ENCODE assay signal across 11 cellular contexts in genomic region chr10:48605786-48606529, GRCh38. TPM values are rescaled to one million over a fixed set of nuclear protein-coding genes. Genes with fewer than 3 reads are reported as not detected.
A peak's percentile ranks its signal among the peaks of the same experiment; 100 is the strongest.
DNase-seq lines count a peak whose midpoint lies in the region; TF ChIP-seq lines count a peak whose summit lies in the region.
"Had no signal": no experiment of that assay in that cellular context is flagged by ENCODE, and none has a peak within 500 bp of the region (broad histone marks: within the 10 kb centered on the region; RNA-seq: fewer than 3 reads in every experiment).

No MANE protein-coding gene starts in this region.

- no peaks in the 10 kb centered on the region for H3K27me3 Mint-ChIP-seq in MCF 10A (ENCODE audit: insufficient read depth, unreplicated experiment)

- CTCF ChIA-PET in MCF 10A (lab: Yijun Ruan, JAX) = interaction anchor here (0.6 to 8.3 kb wide), 11 partner anchors 9 to 1210 kb away, joined by 3 to 87 read pairs (median 3); no protein-coding TSS in a partner anchor

- H3F3A ChIP-seq in SU-DHL-6 (ENCODE audit: insufficient read depth) = no peaks in the 10 kb centered on the region

- POLR2A ChIA-PET in MCF 10A (lab: Yijun Ruan, JAX) = interaction anchor here (0.5 to 1.0 kb wide), 2 partner anchors 16 to 598 kb away, joined by 3 to 4 read pairs; no protein-coding TSS in a partner anchor

- H3K9me3 Mint-ChIP-seq in MCF 10A (ENCODE audit: unreplicated experiment) = no peaks in the 10 kb centered on the region
- H3K9me3 Mint-ChIP-seq: naive thymus-derived CD8-positive, alpha-beta T cell had no signal

- H3K27ac ChIP-seq in breast epithelium (no peak overlapping the region), SU-DHL-6 (ENCODE audit: low read depth, low read length) (no peak overlapping the region), temporal lobe (ENCODE audit: low read depth, low read length) (peak overlapping the region; percentile 2), Peyer's patch (no peak overlapping the region)

- TF ChIP-seq POLR2A in breast epithelium (IDR thresholded peaks at IDR 0.05) = no peak
- TF ChIP-seq POLR2A in Peyer's patch (IDR thresholded peaks at IDR 0.05) = no peak

- H3K36me3 ChIP-seq in breast epithelium (no peaks in the 10 kb centered on the region), SU-DHL-6 (ENCODE audit: low read length) (no peaks in the 10 kb centered on the region), Peyer's patch (no peaks in the 10 kb centered on the region)
- H3K36me3 ChIP-seq: ascending aorta, upper lobe of left lung had no signal

- H3K4me1 ChIP-seq in breast epithelium (no peaks in the 10 kb centered on the region), Peyer's patch (peaks cover 0 to 9% (median 3%) of the 10 kb centered on the region in 4 donors)

- TF ChIP-seq CTCF in MCF 10A (IDR thresholded peaks at IDR 0.05; ENCODE audit: unreplicated experiment) = no peak
- no peak for TF ChIP-seq CTCF in breast epithelium (IDR thresholded peaks at IDR 0.05)
- TF ChIP-seq CTCF in SU-DHL-6 (IDR thresholded peaks at IDR 0.05; ENCODE audit: insufficient read depth, low read length, poor library complexity, severe bottlenecking) = no peak
- TF ChIP-seq CTCF in fibroblast of mammary gland (conservative IDR thresholded peaks at IDR 0.05; ENCODE audit: control insufficient read depth, insufficient read depth, low read depth, low read length) = no peak
- no peak for TF ChIP-seq CTCF in Peyer's patch (IDR thresholded peaks at IDR 0.05)

- H3K27me3 ChIP-seq in breast epithelium (peaks cover 0 to 7% of the 10 kb centered on the region in 2 donors), SU-DHL-6 (ENCODE audit: low read length) (no peaks in the 10 kb centered on the region), Peyer's patch (no peaks in the 10 kb centered on the region)
- H3K27me3 ChIP-seq: ascending aorta had no signal

- H2AFZ ChIP-seq in SU-DHL-6 (ENCODE audit: low read depth, low read length, severe bottlenecking) = no peak overlapping the region

- H3K9me2 ChIP-seq in SU-DHL-6 (replicated peaks; ENCODE audit: insufficient read depth, low read length) = no peaks in the 10 kb centered on the region

- H3K4me2 ChIP-seq in SU-DHL-6 (ENCODE audit: low read depth, low read length, poor library complexity, severe bottlenecking) = peak overlapping the region; percentile 59

- no peaks in the 10 kb centered on the region for H3K36me3 Mint-ChIP-seq in MCF 10A (ENCODE audit: insufficient read depth, unreplicated experiment)
- H3K36me3 Mint-ChIP-seq: naive thymus-derived CD8-positive, alpha-beta T cell had no signal

- H4K20me1 ChIP-seq in SU-DHL-6 (ENCODE audit: low read depth, low read length) = no peaks in the 10 kb centered on the region

- H3K9me3 ChIP-seq in breast epithelium (no peaks in the 10 kb centered on the region), SU-DHL-6 (ENCODE audit: insufficient read depth, low read length) (no peaks in the 10 kb centered on the region), Peyer's patch (no peaks in the 10 kb centered on the region)
- H3K9me3 ChIP-seq: ascending aorta, upper lobe of left lung had no signal

- no peak overlapping the region for H3K4me3 ChIP-seq in breast epithelium
- no peak overlapping the region for H3K4me3 ChIP-seq in SU-DHL-6 (ENCODE audit: insufficient read depth, low read length, poor library complexity, severe bottlenecking)
- H3K4me3 ChIP-seq in fibroblast of mammary gland (ENCODE audit: control insufficient read depth, low read depth, low read length) = peak overlapping the region; percentile 96
- H3K4me3 ChIP-seq in Peyer's patch = no peak overlapping the region

- H3K79me2 ChIP-seq in SU-DHL-6 (ENCODE audit: insufficient read depth, low read length) = 0 out of 2 replicates have a peak, but pooled peaks cover 5% of the 10 kb centered on the region

- DNase-seq in MCF 10A (ENCODE audit: unreplicated experiment) (no peak), breast epithelium (ENCODE audit: low spot score in 2 of 2) (no peak), fibroblast of mammary gland (ENCODE audit: low read depth) (peak; percentile 86), GM19238 (ENCODE audit: insufficient read length, low spot score) (no peak), Peyer's patch (no peak)
- DNase-seq in stimulated activated CD4-positive, alpha-beta T cell treated with anti-CD3 and anti-CD28 coated beads, Interleukin-15, amount 100 ng/mL, for 24 hours = no peak
- DNase-seq: naive thymus-derived CD8-positive, alpha-beta T cell had no signal

- intact Hi-C loops in MCF 10A (cut with micrococcal nuclease) (loop anchor here (2.0 kb wide), 1 partner anchor 53 kb away; no protein-coding TSS in a partner anchor), breast epithelium (cut with DNase I; ENCODE audit: low total_unique reads) (no loop called here)

- BruUV-seq in MCF 10A (replicated peaks; lab: Mats Ljungman, UMichigan) = no TSS peak

- H3K4me3 Mint-ChIP-seq in MCF 10A (ENCODE audit: unreplicated experiment) = peak overlapping the region; percentile 23

- H3K4me1 Mint-ChIP-seq in MCF 10A (ENCODE audit: insufficient read depth, unreplicated experiment) = peaks cover 26% of the 10 kb centered on the region

- no peak overlapping the region for H3K27ac Mint-ChIP-seq in MCF 10A (ENCODE audit: low read depth, unreplicated experiment)

- H3K9ac ChIP-seq in SU-DHL-6 (ENCODE audit: low read length) = peak overlapping the region; percentile 65; the same call in 1 of the 2 replicates

RNA-seq across cellular contexts. Expression of gene ARHGAP22, which starts 1.1 kb away (rescaled TPM):
- 4.0 and 6.3 TPM in 2 replicates for total RNA-seq in MCF 10A (2022)
- total RNA-seq in breast epithelium = 1 to 10 TPM; 2.6 to 8.2 (median 4.8) TPM
- 2.5 TPM for total RNA-seq in temporal lobe
- total RNA-seq in Peyer's patch = 10 to 100 TPM in 1 of 4 donors, 1 to 10 TPM in 2, not detected in 1; 1.9 to 10.7 (median 8.3) TPM
